20 cellular contexts compared by ENCODE assay signal in the genomic region with DNA sequence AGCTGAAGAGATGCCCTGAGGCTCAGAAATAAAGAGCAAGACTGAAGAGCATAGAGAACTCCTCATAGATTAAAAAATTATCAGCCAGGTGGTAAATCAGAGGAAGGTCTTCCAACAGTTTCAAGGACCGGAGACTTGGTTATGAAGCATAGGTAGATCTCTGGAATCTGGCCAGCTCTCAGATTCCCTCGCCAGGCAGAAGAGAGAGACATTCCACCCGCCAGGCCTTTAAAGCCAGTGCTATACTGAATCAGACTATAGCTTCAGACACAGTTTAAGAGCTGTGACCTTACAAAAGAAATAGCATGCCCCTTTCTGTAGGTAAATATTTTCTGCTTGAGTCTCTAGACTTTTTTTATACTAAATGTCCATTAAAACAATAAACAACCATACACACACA.
DNase-seq lines count a peak whose midpoint lies in the region; ATAC-seq and TF ChIP-seq lines count a peak whose summit lies in the region.
"Had no signal": no experiment of that assay in that cellular context is flagged by ENCODE, and none has a peak within 500 bp of the region (broad histone marks: within the 10 kb centered on the region; RNA-seq: fewer than 3 reads in every experiment).

No MANE protein-coding gene starts in this region.

- H3K36me3 Mint-ChIP-seq in CD4-positive, alpha-beta T cell (ENCODE audit: low read depth) = peaks cover 68% of the 10 kb centered on the region
- peaks cover 69% of the 10 kb centered on the region for H3K36me3 Mint-ChIP-seq in CD8-positive, alpha-beta T cell
- peaks cover 18% of the 10 kb centered on the region for H3K36me3 Mint-ChIP-seq in activated naive CD8-positive, alpha-beta T cell treated with anti-CD3 and anti-CD28 coated beads, Interleukin-2, amount 50 U/mL, for 24 hours (ENCODE audit: low read depth)
- H3K36me3 Mint-ChIP-seq in naive B cell (no peaks in the 10 kb centered on the region), MCF 10A (ENCODE audit: insufficient read depth, unreplicated experiment) (peaks cover 21% of the 10 kb centered on the region)

- no peak overlapping the region for H3K27ac ChIP-seq in CD4-positive, alpha-beta T cell (ENCODE audit: low read depth, low read length)
- no peak overlapping the region for H3K27ac ChIP-seq in CD8-positive, alpha-beta T cell (ENCODE audit: low read depth, low read length)
- no peak overlapping the region for H3K27ac ChIP-seq in lower lobe of right lung
- H3K27ac ChIP-seq: heart left ventricle, thoracic aorta had no signal

- no peaks in the 10 kb centered on the region for H3K27me3 ChIP-seq in CD4-positive, alpha-beta T cell (ENCODE audit: control insufficient read depth, insufficient read depth, low read length)
- no peaks in the 10 kb centered on the region for H3K27me3 ChIP-seq in CD8-positive, alpha-beta T cell (ENCODE audit: insufficient read depth, low read length)
- H3K27me3 ChIP-seq in lower lobe of right lung (ENCODE audit: low read depth) = no peaks in the 10 kb centered on the region
- H3K27me3 ChIP-seq: heart left ventricle had no signal

- POLR2A ChIA-PET in CD4-positive, alpha-beta T cell (lab: Charles Lee) = no interaction called here
- POLR2A ChIA-PET in CD8-positive, alpha-beta T cell (lab: Charles Lee) = no interaction called here
- POLR2A ChIA-PET in MCF 10A (lab: Yijun Ruan, JAX) = no interaction called here

- H3K4me1 Mint-ChIP-seq in CD4-positive, alpha-beta T cell (ENCODE audit: low read depth) = peaks cover 12% of the 10 kb centered on the region
- H3K4me1 Mint-ChIP-seq in CD8-positive, alpha-beta T cell (ENCODE audit: low read depth) = peaks cover 14% of the 10 kb centered on the region
- H3K4me1 Mint-ChIP-seq in activated naive CD8-positive, alpha-beta T cell treated with anti-CD3 and anti-CD28 coated beads, Interleukin-2, amount 50 U/mL, for 24 hours = peaks cover 10% of the 10 kb centered on the region
- peaks cover 6 to 21% (median 9%) of the 10 kb centered on the region in 3 donors for H3K4me1 Mint-ChIP-seq in naive B cell
- H3K4me1 Mint-ChIP-seq in MCF 10A (ENCODE audit: insufficient read depth, unreplicated experiment) = no peaks in the 10 kb centered on the region

- H3K27me3 Mint-ChIP-seq in CD4-positive, alpha-beta T cell = no peaks in the 10 kb centered on the region
- no peaks in the 10 kb centered on the region for H3K27me3 Mint-ChIP-seq in CD8-positive, alpha-beta T cell (ENCODE audit: low read depth)
- no peaks in the 10 kb centered on the region for H3K27me3 Mint-ChIP-seq in activated naive CD8-positive, alpha-beta T cell treated with anti-CD3 and anti-CD28 coated beads, Interleukin-2, amount 50 U/mL, for 24 hours
- no peaks in the 10 kb centered on the region for H3K27me3 Mint-ChIP-seq in naive B cell
- no peaks in the 10 kb centered on the region for H3K27me3 Mint-ChIP-seq in MCF 10A (ENCODE audit: insufficient read depth, unreplicated experiment)

- H3K4me1 ChIP-seq in CD8-positive, alpha-beta T cell (ENCODE audit: insufficient read depth, low read length) = no peaks in the 10 kb centered on the region
- no peaks in the 10 kb centered on the region for H3K4me1 ChIP-seq in lower lobe of right lung

- no peak for DNase-seq in CD4-positive, alpha-beta T cell
- no peak for DNase-seq in CD8-positive, alpha-beta T cell
- no peak for DNase-seq in activated naive CD8-positive, alpha-beta T cell treated with anti-CD3 and anti-CD28 coated beads, Interleukin-2, amount 50 U/mL, for 24 hours
- DNase-seq in naive B cell (no peak), lower lobe of right lung (no peak), MCF 10A (ENCODE audit: unreplicated experiment) (no peak)
- no peak for DNase-seq in activated CD8-positive, alpha-beta memory T cell treated with anti-CD3 and anti-CD28 coated beads for 24 hours
- DNase-seq: activated CD4-positive, alpha-beta T cell treated with anti-CD3 and anti-CD28 coated beads, Interleukin-2, amount 50 U/mL, for 1 hour; activated naive CD4-positive, alpha-beta T cell treated with Interleukin-2 at 50 U/mL for 16 hours; central memory CD4-positive, alpha-beta T cell; DMS53; heart left ventricle; left ventricle myocardium superior; NCI-H2029; NCI-H446 treated with DMSO at 0.1 percent for 48 hours; SIG-M5; stimulated activated CD4-positive, alpha-beta T cell treated with anti-CD3 and anti-CD28 coated beads, Interleukin-1b, Interleukin-23, amount 100 ng/mL, for 48 hours; stimulated activated naive CD4-positive, alpha-beta T cell had no signal

- no peak overlapping the region for H3K4me3 Mint-ChIP-seq in CD4-positive, alpha-beta T cell
- no peak overlapping the region for H3K4me3 Mint-ChIP-seq in CD8-positive, alpha-beta T cell
- H3K4me3 Mint-ChIP-seq in activated naive CD8-positive, alpha-beta T cell treated with anti-CD3 and anti-CD28 coated beads, Interleukin-2, amount 50 U/mL, for 24 hours = no peak overlapping the region
- H3K4me3 Mint-ChIP-seq in naive B cell = no peak overlapping the region
- no peak overlapping the region for H3K4me3 Mint-ChIP-seq in MCF 10A (ENCODE audit: unreplicated experiment)

- intact Hi-C loops in CD4-positive, alpha-beta T cell (cut with DNase I, micrococcal nuclease) = no loop called here
- intact Hi-C loops in CD8-positive, alpha-beta T cell (cut with DNase I, micrococcal nuclease) = no loop called here
- intact Hi-C loops in lower lobe of right lung (cut with DNase I) (no loop called here), MCF 10A (cut with micrococcal nuclease) (no loop called here)

- H3K9me3 ChIP-seq in CD4-positive, alpha-beta T cell (ENCODE audit: control insufficient read depth, low read length) = no peaks in the 10 kb centered on the region
- no peaks in the 10 kb centered on the region for H3K9me3 ChIP-seq in CD8-positive, alpha-beta T cell (ENCODE audit: low read length)
- no peaks in the 10 kb centered on the region for H3K9me3 ChIP-seq in lower lobe of right lung
- H3K9me3 ChIP-seq: heart left ventricle, thoracic aorta had no signal

- CTCF ChIA-PET in CD4-positive, alpha-beta T cell (lab: Charles Lee) = interaction anchor here (2.0 kb wide), 1 partner anchor 62 kb away, joined by 5 read pairs; no protein-coding TSS in a partner anchor
- CTCF ChIA-PET in CD8-positive, alpha-beta T cell (lab: Charles Lee) = no interaction called here
- CTCF ChIA-PET in MCF 10A (lab: Yijun Ruan, JAX) = no interaction called here

- peak overlapping the region; percentile 59 for H3K27ac Mint-ChIP-seq in CD4-positive, alpha-beta T cell
- peak overlapping the region; percentile 20 for H3K27ac Mint-ChIP-seq in CD8-positive, alpha-beta T cell
- peak overlapping the region; percentile 33 for H3K27ac Mint-ChIP-seq in activated naive CD8-positive, alpha-beta T cell treated with anti-CD3 and anti-CD28 coated beads, Interleukin-2, amount 50 U/mL, for 24 hours
- H3K27ac Mint-ChIP-seq in naive B cell (peak overlapping the region in 4 of 6 donors; percentile 7 to 78 (median 46)), MCF 10A (ENCODE audit: low read depth, unreplicated experiment) (no peak overlapping the region)

- ATAC-seq in CD4-positive, alpha-beta T cell (ENCODE audit: poor library complexity) = no peak
- no peak for ATAC-seq in CD8-positive, alpha-beta T cell
- ATAC-seq in activated naive CD8-positive, alpha-beta T cell treated with anti-CD3 and anti-CD28 coated beads, Interleukin-2, amount 50 U/mL, for 24 hours = no peak
- ATAC-seq in naive B cell (ENCODE audit: low read depth in 2 of 2) = no peak
- ATAC-seq in lower lobe of right lung = no peak
- ATAC-seq: GM12878, heart left ventricle, left ventricle myocardium superior had no signal

- no peak for TF ChIP-seq CTCF in CD4-positive, alpha-beta T cell (IDR thresholded peaks at IDR 0.05)
- TF ChIP-seq CTCF in CD8-positive, alpha-beta T cell (IDR thresholded peaks at IDR 0.05) = no peak
- TF ChIP-seq CTCF in lower lobe of right lung (IDR thresholded peaks at IDR 0.05) = no peak
- TF ChIP-seq CTCF in MCF 10A (IDR thresholded peaks at IDR 0.05; ENCODE audit: unreplicated experiment) = no peak

- peaks cover 10% of the 10 kb centered on the region for H3K36me3 ChIP-seq in CD8-positive, alpha-beta T cell (ENCODE audit: insufficient read depth, low read length)
- H3K36me3 ChIP-seq in lower lobe of right lung = peaks cover 36% of the 10 kb centered on the region

- H3K9me3 Mint-ChIP-seq in CD4-positive, alpha-beta T cell = no peaks in the 10 kb centered on the region
- H3K9me3 Mint-ChIP-seq in CD8-positive, alpha-beta T cell = no peaks in the 10 kb centered on the region
- no peaks in the 10 kb centered on the region for H3K9me3 Mint-ChIP-seq in activated naive CD8-positive, alpha-beta T cell treated with anti-CD3 and anti-CD28 coated beads, Interleukin-2, amount 50 U/mL, for 24 hours
- H3K9me3 Mint-ChIP-seq in naive B cell (no peaks in the 10 kb centered on the region), MCF 10A (ENCODE audit: unreplicated experiment) (no peaks in the 10 kb centered on the region)

- BruUV-seq in MCF 10A (replicated peaks; lab: Mats Ljungman, UMichigan) = no TSS peak

- H3K4me3 ChIP-seq in CD8-positive, alpha-beta T cell (ENCODE audit: low read depth, low read length) = no peak overlapping the region
- no peak overlapping the region for H3K4me3 ChIP-seq in lower lobe of right lung
- H3K4me3 ChIP-seq: GM12878, heart left ventricle, thoracic aorta had no signal
